11 cellular contexts compared by ENCODE assay signal in genomic region chr10:70982443-70982842, GRCh38.
DNase-seq lines count a peak whose midpoint lies in the region; ATAC-seq, FAIRE-seq and TF ChIP-seq lines count a peak whose summit lies in the region.
"Had no signal": no experiment of that assay in that cellular context is flagged by ENCODE, and none has a peak within 500 bp of the region (broad histone marks: within the 10 kb centered on the region; RNA-seq: fewer than 3 reads in every experiment).

No MANE protein-coding gene starts in this region.

- no peak for TF ChIP-seq CTCF in GM13976 (IDR thresholded peaks at IDR 0.05; ENCODE audit: borderline replicate concordance, control extremely low read depth, extremely low read depth, insufficient read depth, missing control alignments)
- TF ChIP-seq CTCF in foreskin fibroblast (IDR thresholded peaks at IDR 0.05; ENCODE audit: low read depth, low read length), result no peak

- FAIRE-seq in HTR-8/SVneo (lab: Jason Lieb, UNC), result no peak

- ATAC-seq in GM19463 (IDR thresholded peaks at IDR 0.05; ENCODE audit: unreplicated experiment) (peak; percentile 75), HG03442 (IDR thresholded peaks at IDR 0.05; ENCODE audit: unreplicated experiment) (peak; percentile 41)

- in situ Hi-C loops in GM13976 (cut with MboI; ENCODE audit: low sequenced_read_pairs, unreplicated experiment), result no loop called here

- DNase-seq in GM13976 (ENCODE audit: low spot score) (peak; percentile 67), foreskin fibroblast (peak; percentile 9 to 35), occipital lobe (lab: John Stamatoyannopoulos, UW) (no peak), HTR-8/SVneo (ENCODE audit: insufficient read length, low spot score) (no peak), NCI-H2171 treated with DMSO at 0.1 percent for 48 hours (lab: John Stamatoyannopoulos, UW) (no peak)
- no peak for DNase-seq in stimulated activated CD4-positive, alpha-beta T cell treated with anti-CD3 and anti-CD28 coated beads, Interleukin-4, amount 100 ng/mL, for 24 hours
- DNase-seq: head of caudate nucleus; stimulated activated CD4-positive, alpha-beta T cell treated with anti-CD3 and anti-CD28 coated beads, Interleukin-2, amount 100 ng/mL, for 48 hours; upper lobe of left lung had no signal

- H3K4me3 ChIP-seq in foreskin fibroblast (ENCODE audit: low read depth in 1 of 2, low read length in 2 of 2), result no peak overlapping the region
- H3K4me3 ChIP-seq: upper lobe of left lung had no signal

Comparison
In these comparisons a context has a peak if more than half of its experiments do, and no peak if none do; other contexts are left out.
1. DNase-seq: peak in GM13976 (single experiment) and foreskin fibroblast (2 of 2); none in occipital lobe (single experiment), HTR-8/SVneo (single experiment), NCI-H2171 treated with DMSO at 0.1 percent for 48 hours (single experiment) and stimulated activated CD4-positive, alpha-beta T cell treated with anti-CD3 and anti-CD28 coated beads, Interleukin-4, amount 100 ng/mL, for 24 hours (single experiment).